ENCODE assay signal across 12 cellular contexts in the genomic region with DNA sequence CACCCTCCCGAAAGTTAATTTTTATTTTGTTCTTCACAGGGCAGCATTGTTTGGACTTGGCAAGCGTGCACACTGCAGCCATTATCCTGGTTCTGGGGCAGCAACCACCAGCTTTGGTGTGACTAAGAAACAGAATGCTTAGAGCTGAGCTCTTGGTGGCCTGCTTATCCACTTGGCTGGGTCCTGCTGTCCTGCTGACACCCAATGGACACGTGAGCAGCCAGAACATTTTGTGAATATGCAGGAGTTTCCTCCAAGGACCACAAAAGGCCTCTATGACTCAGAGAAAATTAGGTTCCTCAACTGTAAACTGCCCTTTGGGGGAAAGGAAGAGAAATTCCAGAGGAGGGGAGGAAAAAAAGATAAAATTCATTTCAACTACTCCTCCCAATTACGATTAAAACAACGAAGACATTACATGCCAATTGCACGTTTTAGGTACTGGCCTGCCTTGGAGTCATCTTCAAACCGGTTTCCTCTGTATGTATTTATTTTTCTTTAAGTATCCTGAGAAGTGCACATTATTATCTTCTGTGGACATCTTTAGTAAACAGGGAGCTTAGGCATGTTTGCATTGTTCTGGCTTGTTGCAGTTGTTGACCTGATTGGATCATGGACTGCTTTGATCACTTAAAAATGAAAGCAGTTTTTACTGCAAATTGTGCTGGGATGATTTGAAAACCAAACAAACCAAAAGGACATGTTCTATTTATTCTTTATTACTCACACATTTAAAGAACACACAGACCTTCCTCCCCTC.
A peak's percentile ranks its signal among the peaks of the same experiment; 100 is the strongest.
DNase-seq lines count a peak whose midpoint lies in the region; ATAC-seq and TF ChIP-seq lines count a peak whose summit lies in the region.
"Had no signal": no experiment of that assay in that cellular context is flagged by ENCODE, and none has a peak within 500 bp of the region (broad histone marks: within the 10 kb centered on the region; RNA-seq: fewer than 3 reads in every experiment).

No MANE protein-coding gene starts in this region.

- H3K18ac ChIP-seq in neuronal stem cell (ENCODE audit: low read length): peak overlapping the region; percentile 11

- no peak overlapping the region for H2BK12ac ChIP-seq in neuronal stem cell (ENCODE audit: low read length)

- H4K8ac ChIP-seq in neuronal stem cell (ENCODE audit: low read depth, low read length): no peak overlapping the region

- no peak overlapping the region for H4K91ac ChIP-seq in neuronal stem cell (ENCODE audit: low read depth, low read length, poor library complexity)

- H3K4me1 ChIP-seq in Caco-2 (no peaks in the 10 kb centered on the region), neuronal stem cell (ENCODE audit: control insufficient read depth in 2 of 2, insufficient read depth in 1 of 2, low read depth in 1 of 2, low read length in 2 of 2) (no peaks in the 10 kb centered on the region)

- H3K36me3 Mint-ChIP-seq in Caco-2 (ENCODE audit: insufficient read depth, unreplicated experiment): no peaks in the 10 kb centered on the region

- peak overlapping the region; percentile 33 for H3K4me3 Mint-ChIP-seq in Caco-2 (ENCODE audit: unreplicated experiment)

- POLR2A ChIA-PET in Caco-2 (lab: Charles Lee): no interaction called here

- no peak for ATAC-seq in GM21528 (IDR thresholded peaks at IDR 0.05; ENCODE audit: low FRiP score, unreplicated experiment)
- ATAC-seq in GM18868 (IDR thresholded peaks at IDR 0.05; ENCODE audit: unreplicated experiment): no peak
- no peak for ATAC-seq in HG03196 (IDR thresholded peaks at IDR 0.05; ENCODE audit: unreplicated experiment)

- intact Hi-C loops in Caco-2 (cut with micrococcal nuclease; ENCODE audit: unreplicated experiment): loop anchor here (2.0 kb wide), 1 partner anchor 81 kb away; the partner anchor contains the start of gene TLE4

- no CpG with 5 or more reads among the region's 7 CpGs for WGBS in neuronal stem cell (ENCODE audit: extremely low coverage in 2 of 2, insufficient read length in 2 of 2, insufficient replicate concordance in 1 of 2), 2 donors

- no peaks in the 10 kb centered on the region for H3K79me1 ChIP-seq in neuronal stem cell (ENCODE audit: low read depth, low read length)

- no peak overlapping the region for H3K14ac ChIP-seq in neuronal stem cell (ENCODE audit: low read length)

- no peak overlapping the region for H2BK5ac ChIP-seq in neuronal stem cell (ENCODE audit: low read length)

- peaks cover 7% of the 10 kb centered on the region for H3K4me1 Mint-ChIP-seq in Caco-2 (ENCODE audit: low read depth, unreplicated experiment)

- CTCF ChIA-PET in Caco-2 (lab: Charles Lee): interaction anchor here (0.5 kb wide), 1 partner anchor 623 kb away, joined by 9 read pairs; no protein-coding TSS in a partner anchor

- no peaks in the 10 kb centered on the region for H3K27me3 Mint-ChIP-seq in Caco-2 (ENCODE audit: insufficient read depth, unreplicated experiment)

- no peak overlapping the region for H2BK15ac ChIP-seq in neuronal stem cell (ENCODE audit: low read length)

- H3K27me3 ChIP-seq in Caco-2 (replicated peaks; ENCODE audit: control insufficient read depth, insufficient read depth, low read length) (no peaks in the 10 kb centered on the region), neuronal stem cell (ENCODE audit: control insufficient read depth in 3 of 3, insufficient read depth in 3 of 3, low read depth in 1 of 3, low read length in 3 of 3) (no peaks in the 10 kb centered on the region)
- H3K27me3 ChIP-seq: neutrophil, upper lobe of left lung had no signal

- no peak overlapping the region for H3K4me2 ChIP-seq in neuronal stem cell (ENCODE audit: insufficient read depth, low read length, poor library complexity, severe bottlenecking)

- H3K9ac ChIP-seq in neuronal stem cell (ENCODE audit: low read depth, low read length, poor library complexity): no peak overlapping the region

- H2AK5ac ChIP-seq in neuronal stem cell (ENCODE audit: low read depth, low read length): no peak overlapping the region

- H3K9me3 Mint-ChIP-seq in Caco-2 (ENCODE audit: unreplicated experiment): peaks cover 8% of the 10 kb centered on the region

- no peak overlapping the region for H3K4ac ChIP-seq in neuronal stem cell (ENCODE audit: low read length)

- TF ChIP-seq CTCF in Caco-2 (IDR thresholded peaks at IDR 0.05; ENCODE audit: insufficient read depth in 1 of 2, low read depth in 1 of 2, low read length in 1 of 2, severe bottlenecking in 1 of 2, unreplicated experiment in 1 of 2): no peak

- H3K9me3 ChIP-seq in Caco-2 (no peaks in the 10 kb centered on the region), neuronal stem cell (replicated peaks in 1 of 2; ENCODE audit: control insufficient read depth in 2 of 2, insufficient read depth in 1 of 2, low read depth in 1 of 2, low read length in 2 of 2) (peaks cover 0 to 2% of the 10 kb centered on the region in 2 donors)
- H3K9me3 ChIP-seq: neutrophil, upper lobe of left lung had no signal

- H3K27ac Mint-ChIP-seq in Caco-2 (ENCODE audit: unreplicated experiment): no peak overlapping the region

- no peak overlapping the region for H2BK120ac ChIP-seq in neuronal stem cell (ENCODE audit: low read depth, low read length)

- H3K23ac ChIP-seq in neuronal stem cell (ENCODE audit: low read depth, low read length, poor library complexity): no peak overlapping the region

- H3K36me3 ChIP-seq in Caco-2 (ENCODE audit: control insufficient read depth, insufficient read depth, low read length) (no peaks in the 10 kb centered on the region), neuronal stem cell (replicated peaks in 1 of 2; ENCODE audit: control insufficient read depth in 2 of 2, insufficient read depth in 2 of 2, low read length in 2 of 2) (no peaks in the 10 kb centered on the region)
- H3K36me3 ChIP-seq: neutrophil, upper lobe of left lung had no signal

- peak overlapping the region; percentile 9 for H2AFZ ChIP-seq in neuronal stem cell (ENCODE audit: low read length)

- H3K27ac ChIP-seq in epithelial cell of prostate (peak overlapping the region; percentile 29), neuronal stem cell (replicated peaks; ENCODE audit: low read length) (no peak overlapping the region)
- H3K27ac ChIP-seq: neutrophil had no signal

- H3K4me3 ChIP-seq in Caco-2 (ENCODE audit: low read depth, low read length): no peak overlapping the region
- H3K4me3 ChIP-seq in neuronal stem cell (ENCODE audit: low read length in 2 of 2): no peak overlapping the region
- H3K4me3 ChIP-seq: upper lobe of left lung had no signal

- BruUV-seq in Caco-2 (replicated peaks; lab: Mats Ljungman, UMichigan): no TSS peak

- DNase-seq in Caco-2 (peak; percentile 25), NCI-H510A treated with DMSO at 0.1 percent for 48 hours (lab: John Stamatoyannopoulos, UW) (peak; percentile 80), epithelial cell of prostate (ENCODE audit: low read depth, low spot score) (peak; percentile 60), neuronal stem cell (ENCODE audit: low spot score) (no peak), NCI-H2171 treated with DMSO at 0.1 percent for 48 hours (lab: John Stamatoyannopoulos, UW) (no peak)
- DNase-seq: central memory CD4-positive, alpha-beta T cell; RPMI8226 had no signal

Comparison
In these comparisons a context has a peak if more than half of its experiments do, and no peak if none do; other contexts are left out.
1. DNase-seq: peak in Caco-2 (2 of 2), NCI-H510A treated with DMSO at 0.1 percent for 48 hours (single experiment) and epithelial cell of prostate (single experiment); none in neuronal stem cell (single experiment) and NCI-H2171 treated with DMSO at 0.1 percent for 48 hours (single experiment).